12 cellular contexts compared by ENCODE assay signal in the genomic region with DNA sequence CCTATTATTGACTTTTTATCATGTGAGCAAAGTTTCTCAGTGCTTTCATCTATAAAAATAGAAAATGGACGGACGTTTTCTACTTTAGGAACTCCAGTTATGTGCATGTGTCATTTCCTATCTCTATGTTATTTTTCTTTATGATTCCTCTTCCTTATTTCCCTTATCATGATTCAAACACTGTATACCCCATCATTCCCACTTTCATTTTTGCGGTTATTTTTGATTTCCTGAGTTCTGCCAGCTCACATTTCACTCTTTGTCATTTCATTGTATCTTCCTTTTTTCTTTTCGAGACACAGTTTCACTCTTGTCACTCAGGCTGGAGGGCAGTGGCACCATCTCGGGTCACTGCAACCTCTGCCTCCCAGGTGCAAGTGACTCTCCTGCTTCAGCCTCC. TPM values are rescaled to one million over a fixed set of nuclear protein-coding genes. Genes with fewer than 3 reads are reported as not detected.
DNase-seq lines count a peak whose midpoint lies in the region; ATAC-seq and TF ChIP-seq lines count a peak whose summit lies in the region.
"Had no signal": no experiment of that assay in that cellular context is flagged by ENCODE, and none has a peak within 500 bp of the region (broad histone marks: within the 10 kb centered on the region; RNA-seq: fewer than 3 reads in every experiment).

No MANE protein-coding gene starts in this region.

- peaks cover 21% of the 10 kb centered on the region for H3K36me3 ChIP-seq in skeletal muscle satellite cell (ENCODE audit: insufficient read depth, low read length)
- peaks cover under 1% of the 10 kb centered on the region for H3K36me3 ChIP-seq in mucosa of descending colon (ENCODE audit: low read depth)

- DNase-seq in activated naive CD4-positive, alpha-beta T cell treated with anti-CD3 and anti-CD28 coated beads, Interleukin-2, amount 50 U/mL, for 16 hours = no peak
- DNase-seq in MV-4-11 (lab: John Stamatoyannopoulos, UW) = peak; percentile 77
- DNase-seq in choroid plexus epithelial cell (ENCODE audit: low read depth) = peak; percentile 13
- no peak for DNase-seq in mucosa of descending colon
- no peak for DNase-seq in DMS53 (lab: John Stamatoyannopoulos, UW)
- no peak for DNase-seq in stimulated activated CD4-positive, alpha-beta T cell treated with anti-CD3 and anti-CD28 coated beads, Interleukin-2, amount 100 ng/mL, for 24 hours
- DNase-seq: activated CD8-positive, alpha-beta memory T cell treated with anti-CD3 and anti-CD28 coated beads for 24 hours had no signal

- H3K4me1 Mint-ChIP-seq in activated naive CD4-positive, alpha-beta T cell treated with anti-CD3 and anti-CD28 coated beads, Interleukin-2, amount 50 U/mL, for 24 hours = peaks cover 29% of the 10 kb centered on the region

- H3K4me3 Mint-ChIP-seq in activated naive CD4-positive, alpha-beta T cell treated with anti-CD3 and anti-CD28 coated beads, Interleukin-2, amount 50 U/mL, for 24 hours = peak overlapping the region; percentile 15
- H3K4me3 Mint-ChIP-seq: T-helper 2 cell treated with Interferon-gamma antibody and Interleukin-4, amounts not matched to agents 5 μg/mL and 100 μg/mL, for 36 hours; type B pancreatic cell had no signal

- peak overlapping the region; percentile 28 for H3K9ac ChIP-seq in skeletal muscle satellite cell (ENCODE audit: low read depth, low read length)

- no peaks in the 10 kb centered on the region for H3K9me3 Mint-ChIP-seq in activated naive CD4-positive, alpha-beta T cell treated with anti-CD3 and anti-CD28 coated beads, Interleukin-2, amount 50 U/mL, for 24 hours
- H3K9me3 Mint-ChIP-seq: T-helper 2 cell treated with Interferon-gamma antibody and Interleukin-4, amounts not matched to agents 5 μg/mL and 100 μg/mL, for 36 hours; type B pancreatic cell had no signal

- intact Hi-C loops in mucosa of descending colon (cut with DNase I, micrococcal nuclease) = no loop called here

- ATAC-seq in mucosa of descending colon = no peak

- no peaks in the 10 kb centered on the region for H3K27me3 ChIP-seq in skeletal muscle satellite cell (ENCODE audit: control insufficient read depth, insufficient read depth, low read length)

- peak overlapping the region; percentile 55 for H3K4me2 ChIP-seq in skeletal muscle satellite cell (ENCODE audit: low read length)

- H3K4me3 ChIP-seq in choroid plexus epithelial cell (ENCODE audit: low read depth, low read length) (no peak overlapping the region), skeletal muscle satellite cell (ENCODE audit: low read length) (no peak overlapping the region), mucosa of descending colon (no peak overlapping the region)
- H3K4me3 ChIP-seq: coronary artery had no signal

- no peaks in the 10 kb centered on the region for H3K27me3 Mint-ChIP-seq in activated naive CD4-positive, alpha-beta T cell treated with anti-CD3 and anti-CD28 coated beads, Interleukin-2, amount 50 U/mL, for 24 hours
- H3K27me3 Mint-ChIP-seq: type B pancreatic cell had no signal

- H3K27ac Mint-ChIP-seq in activated naive CD4-positive, alpha-beta T cell treated with anti-CD3 and anti-CD28 coated beads, Interleukin-2, amount 50 U/mL, for 24 hours = peak overlapping the region; percentile 69
- H3K27ac Mint-ChIP-seq: T-helper 2 cell treated with Interferon-gamma antibody and Interleukin-4, amounts not matched to agents 5 μg/mL and 100 μg/mL, for 36 hours; type B pancreatic cell had no signal

- no peaks in the 10 kb centered on the region for H3K9me3 ChIP-seq in skeletal muscle satellite cell (replicated peaks; ENCODE audit: low read length)
- no peaks in the 10 kb centered on the region for H3K9me3 ChIP-seq in mucosa of descending colon

- H3K4me1 ChIP-seq in skeletal muscle satellite cell (ENCODE audit: control insufficient read depth, insufficient read depth, low read length) (peaks cover 24% of the 10 kb centered on the region), mucosa of descending colon (ENCODE audit: low read depth) (no peaks in the 10 kb centered on the region)

- H3K36me3 Mint-ChIP-seq in activated naive CD4-positive, alpha-beta T cell treated with anti-CD3 and anti-CD28 coated beads, Interleukin-2, amount 50 U/mL, for 24 hours = peaks cover 14% of the 10 kb centered on the region

- TF ChIP-seq CTCF in choroid plexus epithelial cell (conservative IDR thresholded peaks at IDR 0.05; ENCODE audit: low read depth, low read length) (no peak), mucosa of descending colon (IDR thresholded peaks at IDR 0.05) (no peak)

RNA-seq across cellular contexts. Expression of a gene that starts 21.4 kb away (rescaled TPM):
- total RNA-seq in skeletal muscle satellite cell (2012; rRNA removed) = 123 and 134 TPM in 2 replicates
- 100 to 1,000 TPM in 1 of 3 donors, 10 to 100 TPM in 2; 63.6 to 124 (median 65.5) TPM for total RNA-seq in mucosa of descending colon

Comparison
In these comparisons a context has a peak if more than half of its experiments do, and no peak if none do; other contexts are left out.
1. DNase-seq: peak in MV-4-11 (single experiment) and choroid plexus epithelial cell (single experiment); none in activated naive CD4-positive, alpha-beta T cell treated with anti-CD3 and anti-CD28 coated beads, Interleukin-2, amount 50 U/mL, for 16 hours (single experiment), mucosa of descending colon (0 of 3), DMS53 (single experiment) and stimulated activated CD4-positive, alpha-beta T cell treated with anti-CD3 and anti-CD28 coated beads, Interleukin-2, amount 100 ng/mL, for 24 hours (0 of 2).